ENCODE assay signal across 6 cellular contexts in genomic region chr11:132850106-132850505, GRCh38.
"Had no signal": no experiment of that assay in that cellular context is flagged by ENCODE, and none has a peak within 500 bp of the region (broad histone marks: within the 10 kb centered on the region; RNA-seq: fewer than 3 reads in every experiment).

No MANE protein-coding gene starts in this region.

- H3K4me1 ChIP-seq: HAP-1 had no signal

- DNase-seq: GOT3, H7, HFFc6 had no signal

- H3K4me3 ChIP-seq: GM23248, HAP-1 had no signal

- H3K9me3 ChIP-seq: HAP-1 had no signal

- H3K36me3 ChIP-seq: HAP-1 had no signal

- H3K27ac ChIP-seq: GM23248, HL-60 had no signal

- H3K9ac ChIP-seq: GM23248 had no signal
